ENCODE assay signal across 11 cellular contexts in the genomic region with DNA sequence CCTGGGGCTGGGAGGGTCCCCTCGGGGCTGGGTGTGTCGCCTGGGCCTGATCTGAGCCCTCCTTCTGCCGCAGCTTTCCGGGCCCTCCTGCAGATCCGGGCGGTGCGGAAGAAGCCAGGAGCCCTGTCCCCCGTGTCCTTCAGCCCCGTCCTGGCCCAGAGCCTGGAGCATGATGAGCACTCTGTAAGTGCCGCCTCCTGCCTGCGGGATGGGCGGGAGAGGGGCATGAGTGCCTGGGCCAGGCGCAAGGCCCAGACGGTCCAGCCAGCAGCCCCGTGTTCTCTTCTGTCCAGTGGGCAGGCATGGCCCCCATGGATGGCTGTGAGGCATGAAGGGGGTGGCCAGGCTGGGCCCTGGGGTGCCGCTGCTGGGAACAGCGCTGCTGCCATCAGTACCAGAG. TPM values are rescaled to one million over a fixed set of nuclear protein-coding genes. Genes with fewer than 3 reads are reported as not detected.
DNase-seq lines count a peak whose midpoint lies in the region; ATAC-seq lines count a peak whose summit lies in the region.
"Had no signal": no experiment of that assay in that cellular context is flagged by ENCODE, and none has a peak within 500 bp of the region (broad histone marks: within the 10 kb centered on the region; RNA-seq: fewer than 3 reads in every experiment).

No MANE protein-coding gene starts in this region.

- no peak overlapping the region for H3K4me3 ChIP-seq in SJCRH30
- H3K4me3 ChIP-seq: SK-N-MC had no signal

- no peaks in the 10 kb centered on the region for H3K9me3 Mint-ChIP-seq in activated CD4-positive, alpha-beta memory T cell treated with anti-CD3 and anti-CD28 coated beads for 36 hours
- H3K9me3 Mint-ChIP-seq in effector memory CD8-positive, alpha-beta T cell, result no peaks in the 10 kb centered on the region
- H3K9me3 Mint-ChIP-seq in natural killer cell treated with Interleukin-12 subunit alpha and Interleukin-12 subunit beta and Interleukin-15 and Interleukin-18, amount 100 ng/mL, for 72 hours, result no peaks in the 10 kb centered on the region
- H3K9me3 Mint-ChIP-seq: activated T-helper 1 cell treated with anti-CD3 and anti-CD28 coated beads, Interleukin-12 subunit alpha, Interleukin-12 subunit beta, Interleukin-2, Interleukin-4 antibody, amounts not matched to agents 30 ng/mL and 10 ng/mL and 1 ng/mL, durations not matched to agents 14 hours and 24 hours and 36 hours; brain; nephron progenitor cell had no signal

- ATAC-seq in effector memory CD8-positive, alpha-beta T cell (replicated peaks), result no peak
- no peak for ATAC-seq in natural killer cell treated with Interleukin-12 subunit alpha and Interleukin-12 subunit beta and Interleukin-15 and Interleukin-18, amount 100 ng/mL, for 72 hours
- no peak for ATAC-seq in HG03378 (IDR thresholded peaks at IDR 0.05; ENCODE audit: unreplicated experiment)

- POLR2A ChIA-PET in activated CD4-positive, alpha-beta memory T cell treated with anti-CD3 and anti-CD28 coated beads for 36 hours (lab: Charles Lee), result interaction anchor here (0.6 to 1.6 kb wide), 3 partner anchors 17 to 53 kb away, joined by 3 to 5 read pairs (median 4); a partner anchor contains a TSS

- intact Hi-C loops in activated CD4-positive, alpha-beta memory T cell treated with anti-CD3 and anti-CD28 coated beads for 36 hours (cut with micrococcal nuclease), result loop anchor here (2.0 to 5.0 kb wide), 2 partner anchors 17 to 60 kb away; no protein-coding TSS in a partner anchor

- no peak overlapping the region for H3K4me3 Mint-ChIP-seq in activated CD4-positive, alpha-beta memory T cell treated with anti-CD3 and anti-CD28 coated beads for 36 hours
- H3K4me3 Mint-ChIP-seq in effector memory CD8-positive, alpha-beta T cell, result peak overlapping the region in 1 of 2 donors; percentile 75
- H3K4me3 Mint-ChIP-seq in natural killer cell treated with Interleukin-12 subunit alpha and Interleukin-12 subunit beta and Interleukin-15 and Interleukin-18, amount 100 ng/mL, for 72 hours, result no peak overlapping the region
- H3K4me3 Mint-ChIP-seq: brain, nephron progenitor cell had no signal

- H3K27ac ChIP-seq in SJCRH30, result no peak overlapping the region
- H3K27ac ChIP-seq: SK-N-MC had no signal

- no peaks in the 10 kb centered on the region for H3K27me3 Mint-ChIP-seq in activated CD4-positive, alpha-beta memory T cell treated with anti-CD3 and anti-CD28 coated beads for 36 hours
- H3K27me3 Mint-ChIP-seq in effector memory CD8-positive, alpha-beta T cell, result no peaks in the 10 kb centered on the region
- no peaks in the 10 kb centered on the region for H3K27me3 Mint-ChIP-seq in natural killer cell treated with Interleukin-12 subunit alpha and Interleukin-12 subunit beta and Interleukin-15 and Interleukin-18, amount 100 ng/mL, for 72 hours
- H3K27me3 Mint-ChIP-seq: brain had no signal

- H3K4me1 Mint-ChIP-seq in activated CD4-positive, alpha-beta memory T cell treated with anti-CD3 and anti-CD28 coated beads for 36 hours (ENCODE audit: low read depth), result peaks cover 24% of the 10 kb centered on the region
- H3K4me1 Mint-ChIP-seq in effector memory CD8-positive, alpha-beta T cell (ENCODE audit: low read depth in 2 of 2), result peaks cover 18 to 28% of the 10 kb centered on the region in 2 donors
- H3K4me1 Mint-ChIP-seq in natural killer cell treated with Interleukin-12 subunit alpha and Interleukin-12 subunit beta and Interleukin-15 and Interleukin-18, amount 100 ng/mL, for 72 hours (ENCODE audit: low read depth in 2 of 2), result peaks cover 19 to 22% of the 10 kb centered on the region in 2 donors
- H3K4me1 Mint-ChIP-seq: brain had no signal

- CTCF ChIA-PET in activated CD4-positive, alpha-beta memory T cell treated with anti-CD3 and anti-CD28 coated beads for 36 hours (lab: Charles Lee), result interaction anchor here (1.4 to 2.1 kb wide), 2 partner anchors 27 to 53 kb away, joined by 4 to 11 read pairs; a partner anchor contains a TSS

- peak overlapping the region; percentile 96 for H3K27ac Mint-ChIP-seq in activated CD4-positive, alpha-beta memory T cell treated with anti-CD3 and anti-CD28 coated beads for 36 hours
- peak overlapping the region; percentile 89 to 99 for H3K27ac Mint-ChIP-seq in effector memory CD8-positive, alpha-beta T cell
- H3K27ac Mint-ChIP-seq in natural killer cell treated with Interleukin-12 subunit alpha and Interleukin-12 subunit beta and Interleukin-15 and Interleukin-18, amount 100 ng/mL, for 72 hours, result peak overlapping the region; percentile 73 to 86

- H3K9me3 ChIP-seq in SJCRH30 (replicated peaks), result no peaks in the 10 kb centered on the region

- no peak for DNase-seq in activated CD4-positive, alpha-beta memory T cell treated with anti-CD3 and anti-CD28 coated beads for 36 hours
- DNase-seq in effector memory CD8-positive, alpha-beta T cell, result no peak
- no peak for DNase-seq in natural killer cell treated with Interleukin-12 subunit alpha and Interleukin-12 subunit beta and Interleukin-15 and Interleukin-18, amount 100 ng/mL, for 72 hours (ENCODE audit: low spot score)
- DNase-seq in islet precursor cell (no peak), SJCRH30 (no peak)
- DNase-seq: HCEC 1CT, nephron progenitor cell had no signal

- no peaks in the 10 kb centered on the region for H3K36me3 ChIP-seq in SJCRH30

- no peaks in the 10 kb centered on the region for H3K4me1 ChIP-seq in SJCRH30

- H3K27me3 ChIP-seq in SJCRH30, result no peaks in the 10 kb centered on the region

- peaks cover 8% of the 10 kb centered on the region for H3K36me3 Mint-ChIP-seq in activated CD4-positive, alpha-beta memory T cell treated with anti-CD3 and anti-CD28 coated beads for 36 hours
- peaks cover 21% of the 10 kb centered on the region for H3K36me3 Mint-ChIP-seq in effector memory CD8-positive, alpha-beta T cell (ENCODE audit: insufficient read depth)
- no peaks in the 10 kb centered on the region for H3K36me3 Mint-ChIP-seq in natural killer cell treated with Interleukin-12 subunit alpha and Interleukin-12 subunit beta and Interleukin-15 and Interleukin-18, amount 100 ng/mL, for 72 hours

RNA-seq across cellular contexts. Expression of a gene that starts 16.0 kb away (rescaled TPM):
- total RNA-seq in activated CD4-positive, alpha-beta memory T cell treated with anti-CD3 and anti-CD28 coated beads for 36 hours, result 10 to 100 TPM; 22.2 to 23.6 TPM
- total RNA-seq in natural killer cell treated with Interleukin-12 subunit alpha and Interleukin-12 subunit beta and Interleukin-15 and Interleukin-18, amount 100 ng/mL, for 72 hours, result 10 to 100 TPM; 37.3 to 57.0 TPM
- total RNA-seq in SJCRH30 (2014; rRNA removed; shearing (Covaris generic)), result 22.3 and 23.6 TPM in 2 replicates

RNA-seq across cellular contexts. Expression of a gene that starts 52.8 kb away (rescaled TPM):
- 10 to 100 TPM; 72.7 to 73.2 TPM for total RNA-seq in activated CD4-positive, alpha-beta memory T cell treated with anti-CD3 and anti-CD28 coated beads for 36 hours
- 100 to 1,000 TPM in 1 of 2 donors, 10 to 100 TPM in 1; 86.9 to 105 TPM for total RNA-seq in natural killer cell treated with Interleukin-12 subunit alpha and Interleukin-12 subunit beta and Interleukin-15 and Interleukin-18, amount 100 ng/mL, for 72 hours
- total RNA-seq in SJCRH30 (2014; rRNA removed; shearing (Covaris generic)), result 11.6 and 13.8 TPM in 2 replicates

RNA-seq across cellular contexts. Expression of a gene that starts 56.7 kb away (rescaled TPM):
- total RNA-seq in activated CD4-positive, alpha-beta memory T cell treated with anti-CD3 and anti-CD28 coated beads for 36 hours, result 10 to 100 TPM; 11.7 to 13.3 TPM
- 10 to 100 TPM; 19.0 to 39.1 TPM for total RNA-seq in natural killer cell treated with Interleukin-12 subunit alpha and Interleukin-12 subunit beta and Interleukin-15 and Interleukin-18, amount 100 ng/mL, for 72 hours
- 10.0 and 10.9 TPM in 2 replicates for total RNA-seq in SJCRH30 (2014; rRNA removed; shearing (Covaris generic))

RNA-seq across cellular contexts. Expression of a gene that starts 56.9 kb away (rescaled TPM):
- under 1 TPM in 1 of 2 experiments, not detected in 1; 0.31 TPM for total RNA-seq in activated CD4-positive, alpha-beta memory T cell treated with anti-CD3 and anti-CD28 coated beads for 36 hours
- under 1 TPM in 1 of 2 donors, not detected in 1; 0.53 TPM for total RNA-seq in natural killer cell treated with Interleukin-12 subunit alpha and Interleukin-12 subunit beta and Interleukin-15 and Interleukin-18, amount 100 ng/mL, for 72 hours
- total RNA-seq in SJCRH30 (2014; rRNA removed; shearing (Covaris generic)), result 0.06 and 0.25 TPM in 2 replicates
- total RNA-seq: activated T-helper 1 cell treated with anti-CD3 and anti-CD28 coated beads, Interleukin-12 subunit alpha, Interleukin-12 subunit beta, Interleukin-2, Interleukin-4 antibody, amounts not matched to agents 30 ng/mL and 10 ng/mL and 1 ng/mL, durations not matched to agents 14 hours and 24 hours and 36 hours had no signal
